ENCODE assay signal across 1 cellular context in genomic region chr12:97425802-97426484, GRCh38.
TF ChIP-seq lines count a peak whose summit lies in the region.

No MANE protein-coding gene starts in this region.

TF ChIP-seq in HepG2, 621 proteins besides CTCF, POLR2A, EP300 and RAD21:
- TF ChIP-seq ZNF501 (CRISPR knock-in tag; IDR thresholded peaks at IDR 0.05) (no peak), ZBTB38 (CRISPR knock-in tag; IDR thresholded peaks at IDR 0.05) (no peak), ZFP41 (CRISPR knock-in tag; IDR thresholded peaks at IDR 0.05; ENCODE audit: borderline replicate concordance) (no peak), SAFB2 (CRISPR knock-in tag; IDR thresholded peaks at IDR 0.05; ENCODE audit: borderline replicate concordance, low read depth) (no peak), ATAD3A (CRISPR knock-in tag; IDR thresholded peaks at IDR 0.05) (no peak), PLRG1 (conservative IDR thresholded peaks at IDR 0.05) (no peak), KLF15 (CRISPR knock-in tag; IDR thresholded peaks at IDR 0.05; ENCODE audit: borderline replicate concordance) (no peak), ZBTB33 (CRISPR knock-in tag; IDR thresholded peaks at IDR 0.05) (no peak), EHMT2 (IDR thresholded peaks at IDR 0.05; ENCODE audit: borderline replicate concordance, low read depth, low read length) (no peak), ZNF614 (CRISPR knock-in tag; IDR thresholded peaks at IDR 0.05; ENCODE audit: borderline replicate concordance) (no peak), CHCHD3 (CRISPR knock-in tag; IDR thresholded peaks at IDR 0.05) (no peak), THRA (CRISPR knock-in tag; IDR thresholded peaks at IDR 0.05; ENCODE audit: borderline replicate concordance) (no peak), FLYWCH1 (CRISPR knock-in tag; IDR thresholded peaks at IDR 0.05) (no peak), ATF7 (IDR thresholded peaks at IDR 0.05) (no peak), ATF7 (CRISPR knock-in tag; IDR thresholded peaks at IDR 0.05) (no peak), U2AF2 (IDR thresholded peaks at IDR 0.05; ENCODE audit: low read depth, low read length) (no peak)
TF ChIP-seq in HepG2: peak in this region for 0.
